ENCODE assay signal across 8 cellular contexts in the genomic region with DNA sequence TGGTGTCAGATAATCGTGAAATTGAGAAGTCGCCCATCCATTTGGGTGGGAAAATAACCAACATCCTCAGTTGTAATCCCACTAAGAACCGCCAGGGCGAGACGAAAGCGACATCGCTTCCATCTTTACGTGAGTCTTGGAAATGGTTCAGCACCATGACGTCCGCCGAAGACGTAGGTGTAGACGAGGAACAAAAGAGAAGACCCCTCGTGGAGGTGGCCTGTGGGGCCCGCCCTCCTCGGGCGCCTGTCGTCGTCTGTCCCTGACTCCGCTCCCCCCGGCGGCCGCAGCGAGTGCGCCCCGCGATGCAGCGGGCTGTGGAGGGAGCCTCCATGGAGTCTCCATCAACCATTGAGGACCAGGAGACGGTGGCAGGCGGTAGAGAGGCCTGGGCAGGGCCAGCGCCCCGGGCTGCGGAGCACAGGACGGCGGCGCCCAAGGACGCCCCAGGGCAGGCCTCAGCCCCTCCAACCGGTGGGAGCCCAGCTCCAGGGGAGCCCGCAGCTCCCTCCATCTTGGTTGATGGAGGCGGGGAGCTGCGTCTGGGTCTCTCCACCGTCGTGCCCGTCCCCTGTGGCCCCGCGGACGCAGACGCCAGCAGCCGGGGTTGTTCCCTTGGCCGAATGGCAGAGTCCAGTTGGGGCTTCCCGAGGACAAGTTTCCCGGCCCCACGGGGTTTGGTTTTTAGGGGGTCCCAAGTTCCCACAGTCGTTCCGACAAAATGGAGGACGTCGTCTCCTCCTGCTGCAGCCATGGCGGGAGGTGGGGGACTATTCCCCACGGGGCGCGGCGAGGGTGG. TPM values are rescaled to one million over a fixed set of nuclear protein-coding genes. Genes with fewer than 3 reads are reported as not detected.
DNase-seq lines count a peak whose midpoint lies in the region; ATAC-seq and TF ChIP-seq lines count a peak whose summit lies in the region.

No MANE protein-coding gene starts in this region.

- intact Hi-C loops in esophagus muscularis mucosa (cut with DNase I): loop anchor here (2.0 to 5.0 kb wide), 3 partner anchors 95 to 325 kb away; a partner anchor contains a TSS

- TF ChIP-seq CTCF in AG10803 (conservative IDR thresholded peaks at IDR 0.05; ENCODE audit: low read length) (peak; percentile 60), esophagus muscularis mucosa (IDR thresholded peaks at IDR 0.05) (peak; percentile 66 to 80 (median 70))

- H3K4me1 Mint-ChIP-seq in activated T-cell treated with anti-CD3 and anti-CD28 coated beads, Interleukin-2, amount 50 U/mL, for 24 hours (ENCODE audit: low read depth): peaks cover 28% of the 10 kb centered on the region

- H3K9me3 ChIP-seq in esophagus muscularis mucosa (no peaks in the 10 kb centered on the region), muscle layer of duodenum (ENCODE audit: control insufficient read depth in 1 of 2, low read length in 2 of 2) (no peaks in the 10 kb centered on the region)

- TF ChIP-seq POLR2A in GM19099 (IDR thresholded peaks at IDR 0.05; ENCODE audit: extremely low read depth, insufficient read length, low read depth) (peak; percentile 65), esophagus muscularis mucosa (IDR thresholded peaks at IDR 0.05; ENCODE audit: low read depth) (no peak)

- H3K4me3 Mint-ChIP-seq in activated T-cell treated with anti-CD3 and anti-CD28 coated beads, Interleukin-2, amount 50 U/mL, for 24 hours: peak overlapping the region; percentile 73

- H3K9me3 Mint-ChIP-seq in activated T-cell treated with anti-CD3 and anti-CD28 coated beads, Interleukin-2, amount 50 U/mL, for 24 hours: no peaks in the 10 kb centered on the region

- no peaks in the 10 kb centered on the region for H3K27me3 Mint-ChIP-seq in activated T-cell treated with anti-CD3 and anti-CD28 coated beads, Interleukin-2, amount 50 U/mL, for 24 hours

- peak overlapping the region; percentile 81 for H3K27ac Mint-ChIP-seq in activated T-cell treated with anti-CD3 and anti-CD28 coated beads, Interleukin-2, amount 50 U/mL, for 24 hours

- no peak for TF ChIP-seq EP300 in esophagus muscularis mucosa (IDR thresholded peaks at IDR 0.05)

- H3K27ac ChIP-seq in esophagus muscularis mucosa (replicated peaks in 1 of 4) (peak overlapping the region; percentile 97 to 99 (median 98)), muscle layer of duodenum (ENCODE audit: low read length) (peak overlapping the region; percentile 77)

- 6% methylated on average over 29 of the region's 62 CpGs for WGBS in esophagus muscularis mucosa

- H3K4me1 ChIP-seq in esophagus muscularis mucosa (peaks cover 26 to 40% (median 38%) of the 10 kb centered on the region in 4 donors), muscle layer of duodenum (ENCODE audit: control insufficient read depth in 1 of 2, insufficient read depth in 2 of 2, low read length in 2 of 2) (peaks cover 18 to 26% of the 10 kb centered on the region in 2 donors)

- peak overlapping the region; percentile 52 for H3K4me3 ChIP-seq in AG10803 (ENCODE audit: low read length)
- peak overlapping the region; percentile 70 to 84 (median 73) for H3K4me3 ChIP-seq in esophagus muscularis mucosa
- H3K4me3 ChIP-seq in muscle layer of duodenum (ENCODE audit: low read depth in 1 of 2, low read length in 2 of 2): peak overlapping the region; percentile 46 to 90

- H3K36me3 Mint-ChIP-seq in activated T-cell treated with anti-CD3 and anti-CD28 coated beads, Interleukin-2, amount 50 U/mL, for 24 hours (ENCODE audit: low read depth): peaks cover 28% of the 10 kb centered on the region

- peak; percentile 20 for ATAC-seq in HG03520 (IDR thresholded peaks at IDR 0.05; ENCODE audit: unreplicated experiment)

- DNase-seq in AG10803 (ENCODE audit: low read depth) (peak; percentile 66), NOMO-1 treated with DMSO at 0.1 percent for 48 hours (lab: John Stamatoyannopoulos, UW; ENCODE audit: unreplicated experiment) (peak; percentile 76), esophagus muscularis mucosa (ENCODE audit: extremely low spot score) (peak; percentile 93)
- DNase-seq in activated T-cell treated with anti-CD3 and anti-CD28 coated beads, Interleukin-2, amount 50 U/mL, for 24 hours: peak; percentile 87
- peak; percentile 89 for DNase-seq in stimulated activated CD8-positive, alpha-beta memory T cell treated with anti-CD3 and anti-CD28 coated beads, Interleukin-4, amount 100 ng/mL, for 48 hours

- H3K36me3 ChIP-seq in esophagus muscularis mucosa: peaks cover 0 to 8% (median 0%) of the 10 kb centered on the region in 4 donors
- H3K36me3 ChIP-seq in muscle layer of duodenum (ENCODE audit: control insufficient read depth in 1 of 2, insufficient read depth in 2 of 2, low read length in 2 of 2): peaks cover 0 to 3% of the 10 kb centered on the region in 2 donors

- H3K27me3 ChIP-seq in esophagus muscularis mucosa (no peaks in the 10 kb centered on the region), muscle layer of duodenum (ENCODE audit: low read depth, low read length) (no peaks in the 10 kb centered on the region)

RNA-seq across cellular contexts. Expression of a gene that starts 1.0 kb away (rescaled TPM):
- total RNA-seq in esophagus muscularis mucosa: 10 to 100 TPM; 36.8 to 49.4 (median 45.5) TPM

Comparison
In these comparisons a context has a peak if more than half of its experiments do, and no peak if none do; other contexts are left out.
1. Peak in every context shown above with its lines: DNase-seq, ATAC-seq, H3K4me3 ChIP-seq and H3K27ac ChIP-seq.